In genomic region chr19:2057484-2058469, GRCh38 we compare ENCODE assay signal across 12 cellular contexts. TPM values are rescaled to one million over a fixed set of nuclear protein-coding genes. Genes with fewer than 3 reads are reported as not detected.
DNase-seq lines count a peak whose midpoint lies in the region; ATAC-seq, FAIRE-seq and TF ChIP-seq lines count a peak whose summit lies in the region.
"Had no signal": no experiment of that assay in that cellular context is flagged by ENCODE, and none has a peak within 500 bp of the region (broad histone marks: within the 10 kb centered on the region; RNA-seq: fewer than 3 reads in every experiment).

No MANE protein-coding gene starts in this region.

- CTCF ChIA-PET in GM12878 (lab: Yijun Ruan, JAX) = interaction anchor here (1.0 to 1.4 kb wide), 2 partner anchors 30 to 39 kb away, joined by 3 to 4 read pairs; no protein-coding TSS in a partner anchor

- H3K36me3 ChIP-seq in GM12878 (ENCODE audit: control insufficient read depth in 2 of 2, insufficient read depth in 2 of 2, low read length in 1 of 2) (no peaks in the 10 kb centered on the region), mesodermal cell (ENCODE audit: control insufficient read depth, insufficient read depth, low read length) (no peaks in the 10 kb centered on the region), upper lobe of right lung (no peaks in the 10 kb centered on the region)
- H3K36me3 ChIP-seq: BE2C had no signal

- H3K36me3 Mint-ChIP-seq in activated T-cell treated with anti-CD3 and anti-CD28 coated beads, Interleukin-2, amount 50 U/mL, for 24 hours (ENCODE audit: low read depth) = peaks cover 5% of the 10 kb centered on the region

- no TSS peak for BruUV-seq in GM12878 (replicated peaks; lab: Mats Ljungman, UMichigan)

- no peak for TF ChIP-seq RAD21 in GM12878 (IDR thresholded peaks at IDR 0.05; ENCODE audit: insufficient read depth, low read depth, low read length)

- no peak for TF ChIP-seq CTCF in GM12878 (IDR thresholded peaks at IDR 0.05 in 2 of 3, conservative IDR thresholded peaks at IDR 0.05 in 1 of 3; ENCODE audit: control insufficient read depth in 2 of 3, extremely low read depth in 1 of 3, insufficient read depth in 1 of 3, low read depth in 3 of 3, low read length in 3 of 3)
- TF ChIP-seq CTCF in upper lobe of right lung (IDR thresholded peaks at IDR 0.05) = no peak

- H3K4me3 Mint-ChIP-seq in activated T-cell treated with anti-CD3 and anti-CD28 coated beads, Interleukin-2, amount 50 U/mL, for 24 hours = no peak overlapping the region

- H3K4me1 ChIP-seq in GM12878 (ENCODE audit: control insufficient read depth, insufficient read depth, low read length) = peaks cover 51% of the 10 kb centered on the region
- H3K4me1 ChIP-seq in mesodermal cell (ENCODE audit: control insufficient read depth, insufficient read depth, low read length, poor library complexity, severe bottlenecking) = peaks cover 44% of the 10 kb centered on the region
- H3K4me1 ChIP-seq in upper lobe of right lung = peaks cover 74% of the 10 kb centered on the region

- H3K27me3 Mint-ChIP-seq in activated T-cell treated with anti-CD3 and anti-CD28 coated beads, Interleukin-2, amount 50 U/mL, for 24 hours = no peaks in the 10 kb centered on the region

- H3K27ac ChIP-seq in GM12878 (ENCODE audit: control insufficient read depth, insufficient read depth) (no peak overlapping the region), mesodermal cell (ENCODE audit: low read depth, low read length, severe bottlenecking) (peak overlapping the region; percentile 97), upper lobe of right lung (peak overlapping the region; percentile 99)

- no peak for TF ChIP-seq EP300 in GM12878 (IDR thresholded peaks at IDR 0.05; ENCODE audit: borderline replicate concordance in 1 of 2, control insufficient read depth in 1 of 2, low read depth in 2 of 2, low read length in 2 of 2)

- POLR2A ChIA-PET in GM12878 (lab: Charles Lee) = interaction anchor here (0.5 to 1.5 kb wide), 4 partner anchors 16 to 396 kb away, joined by 3 to 7 read pairs (median 4); no protein-coding TSS in a partner anchor

- H3K79me2 ChIP-seq in GM12878 (ENCODE audit: control insufficient read depth, insufficient read depth, low read length) = peaks cover 21% of the 10 kb centered on the region

- RAD21 ChIA-PET in GM12878 (lab: Charles Lee; ENCODE audit: unreplicated experiment) = no interaction called here

- no peak for FAIRE-seq in GM12878 (lab: Jason Lieb, UNC)

- no peaks in the 10 kb centered on the region for H3K9me3 ChIP-seq in GM12878 (replicated peaks; ENCODE audit: control insufficient read depth, insufficient read depth, low read length)
- H3K9me3 ChIP-seq in mesodermal cell (ENCODE audit: control insufficient read depth, low read length) = no peaks in the 10 kb centered on the region
- no peaks in the 10 kb centered on the region for H3K9me3 ChIP-seq in upper lobe of right lung
- H3K9me3 ChIP-seq: BE2C had no signal

- H3K27ac Mint-ChIP-seq in activated T-cell treated with anti-CD3 and anti-CD28 coated beads, Interleukin-2, amount 50 U/mL, for 24 hours = peak overlapping the region; percentile 74

- no peak for TF ChIP-seq POLR2A in GM12878 (IDR thresholded peaks at IDR 0.05; ENCODE audit: low read depth, low read length)

- no peaks in the 10 kb centered on the region for H3K9me3 Mint-ChIP-seq in activated T-cell treated with anti-CD3 and anti-CD28 coated beads, Interleukin-2, amount 50 U/mL, for 24 hours

- no peak overlapping the region for H2AFZ ChIP-seq in GM12878 (ENCODE audit: control insufficient read depth, low read depth, low read length)

- in situ Hi-C loops in GM12878 (cut with MboI) = no loop called here

- no peaks in the 10 kb centered on the region for H4K20me1 ChIP-seq in GM12878 (ENCODE audit: control insufficient read depth, insufficient read depth)

- H3K9ac ChIP-seq in GM12878 (ENCODE audit: control insufficient read depth, insufficient read depth, low read length) = no peak overlapping the region

- no peak for DNase-seq in activated T-cell treated with anti-CD3 and anti-CD28 coated beads, Interleukin-2, amount 50 U/mL, for 24 hours
- no peak for DNase-seq in activated T-cell treated with anti-CD3 and anti-CD28 coated beads for 4 hours
- no peak for DNase-seq in GM12878 (ENCODE audit: low read depth, low spot score)
- no peak for DNase-seq in upper lobe of right lung
- no peak for DNase-seq in LoVo (ENCODE audit: low spot score)
- no peak for DNase-seq in HuH-7.5 (ENCODE audit: low spot score)
- no peak for DNase-seq in NCI-H345 treated with DMSO at 0.1 percent for 48 hours (lab: John Stamatoyannopoulos, UW; ENCODE audit: unreplicated experiment)
- DNase-seq: amygdala, BE2C, hippocampal formation, NCI-H1092 treated with DMSO at 0.1 percent for 48 hours had no signal

- WGBS in GM12878 (ENCODE audit: insufficient coverage, insufficient replicate concordance, low lambda C conversion rate, missing lambda C conversion rate) = 74% methylated on average over 22 of the region's 23 CpGs
- WGBS in mesodermal cell (ENCODE audit: insufficient coverage in 2 of 2), 2 experiments = 93% methylated on average over 22 to 23 of the region's 23 CpGs

- H3K4me2 ChIP-seq in GM12878 (ENCODE audit: control insufficient read depth, insufficient read depth) = no peak overlapping the region

- no peak overlapping the region for H3K4me3 ChIP-seq in GM12878
- H3K4me3 ChIP-seq in mesodermal cell (ENCODE audit: extremely low read depth, insufficient read depth, low read length, poor library complexity, severe bottlenecking) = no peak overlapping the region
- no peak overlapping the region for H3K4me3 ChIP-seq in upper lobe of right lung

- ATAC-seq in GM12878 (no peak), upper lobe of right lung (no peak)

- H3K27me3 ChIP-seq in GM12878 (replicated peaks in 1 of 2; ENCODE audit: control insufficient read depth in 2 of 2, insufficient read depth in 2 of 2, low read length in 1 of 2) = no peaks in the 10 kb centered on the region
- no peaks in the 10 kb centered on the region for H3K27me3 ChIP-seq in upper lobe of right lung
- H3K27me3 ChIP-seq: BE2C had no signal

- intact Hi-C loops in GM12878 (cut with micrococcal nuclease; ENCODE audit: unreplicated experiment) = no loop called here
- intact Hi-C loops in upper lobe of right lung (cut with DNase I) = no loop called here

- peaks cover 52% of the 10 kb centered on the region for H3K4me1 Mint-ChIP-seq in activated T-cell treated with anti-CD3 and anti-CD28 coated beads, Interleukin-2, amount 50 U/mL, for 24 hours (ENCODE audit: low read depth)

- SMC1A ChIA-PET in GM12878 (lab: Charles Lee; ENCODE audit: uncharacterized antibody, unreplicated experiment) = no interaction called here

RNA-seq across cellular contexts. Expression of gene MKNK2, which starts 6.7 kb away (rescaled TPM):
- total RNA-seq in GM12878 (2013; cell fraction: nucleolus; rRNA removed) = 200 and 243 TPM in 2 replicates
- total RNA-seq in GM12878 (2014; rRNA removed) = 159 and 168 TPM in 2 replicates
- 70.3 and 77.9 TPM in 2 replicates for total RNA-seq in GM12878 (2014; rRNA removed; fragmentation: Illumina TruSeq; extraction: Trizol)
- total RNA-seq in GM12878 (2021) = 365 and 378 TPM in 2 replicates
- polyA plus RNA-seq in GM12878 (2011; ENCODE audit: low read depth) = 99.4 TPM
- 113 and 223 TPM in 2 replicates for polyA plus RNA-seq in GM12878 (2011; rRNA removed)
- 264 and 354 TPM in 2 replicates for polyA plus RNA-seq in GM12878 (2011; cell fraction: cytosol; rRNA removed)
- polyA plus RNA-seq in GM12878 (2011; cell fraction: nucleus; rRNA removed) = 566 and 615 TPM in 2 replicates
- 257 and 345 TPM in 2 replicates for polyA plus RNA-seq in GM12878 (2012)
- 29.6 and 61.9 TPM in 2 replicates for polyA plus RNA-seq in GM12878 (2014; fragmentation: Illumina TruSeq; extraction: Trizol)
- 10 to 100 TPM in 1 of 2 experiments, 1 to 10 TPM in 1; 9.6 to 17.6 TPM for polyA plus RNA-seq in GM12878 (2014; fragmentation: Nextera tagmentation; extraction: Ambion mirVana)
- polyA plus RNA-seq in GM12878 (2014; rRNA removed) = 195 and 218 TPM in 2 replicates
- 10 to 100 TPM; 38.3 to 53.3 TPM for polyA plus RNA-seq in GM12878 (2016; fragmentation: Nextera tagmentation; extraction: Ambion mirVana)
- polyA minus RNA-seq in GM12878 (2011; rRNA and poly(A)+ RNA removed) = 188 and 408 TPM in 2 replicates
- 223 and 291 TPM in 2 replicates for polyA minus RNA-seq in GM12878 (2011; cell fraction: cytosol; rRNA and poly(A)+ RNA removed)
- polyA minus RNA-seq in GM12878 (2011; cell fraction: nucleus; rRNA and poly(A)+ RNA removed) = 114 and 130 TPM in 2 replicates
- polyA plus RNA-seq in mesodermal cell (2013, experiment 1 of 2) = 76.9 TPM
- polyA plus RNA-seq in mesodermal cell (2013, experiment 2 of 2) = 67.5 TPM
- 314 TPM for total RNA-seq in upper lobe of right lung

RNA-seq across cellular contexts. Expression of gene MOB3A, which starts 38.3 kb away (rescaled TPM):
- 153 and 159 TPM in 2 replicates for total RNA-seq in GM12878 (2013; cell fraction: nucleolus; rRNA removed)
- 56.6 and 69.6 TPM in 2 replicates for total RNA-seq in GM12878 (2014; rRNA removed)
- 32.7 and 40.5 TPM in 2 replicates for total RNA-seq in GM12878 (2014; rRNA removed; fragmentation: Illumina TruSeq; extraction: Trizol)
- 176 and 181 TPM in 2 replicates for total RNA-seq in GM12878 (2021)
- 73.8 TPM for polyA plus RNA-seq in GM12878 (2011; ENCODE audit: low read depth)
- polyA plus RNA-seq in GM12878 (2011; rRNA removed) = 71.7 and 229 TPM in 2 replicates
- polyA plus RNA-seq in GM12878 (2011; cell fraction: cytosol; rRNA removed) = 315 and 350 TPM in 2 replicates
- polyA plus RNA-seq in GM12878 (2011; cell fraction: nucleus; rRNA removed) = 137 and 163 TPM in 2 replicates
- polyA plus RNA-seq in GM12878 (2012) = 168 TPM in 2 replicates
- 54.2 and 82.9 TPM in 2 replicates for polyA plus RNA-seq in GM12878 (2014; fragmentation: Illumina TruSeq; extraction: Trizol)
- 10 to 100 TPM in 1 of 2 experiments, 1 to 10 TPM in 1; 7.5 to 10.9 TPM for polyA plus RNA-seq in GM12878 (2014; fragmentation: Nextera tagmentation; extraction: Ambion mirVana)
- 123 and 147 TPM in 2 replicates for polyA plus RNA-seq in GM12878 (2014; rRNA removed)
- polyA plus RNA-seq in GM12878 (2016; fragmentation: Nextera tagmentation; extraction: Ambion mirVana) = 10 to 100 TPM; 79.3 to 79.5 TPM
- polyA minus RNA-seq in GM12878 (2011; rRNA and poly(A)+ RNA removed) = 236 and 392 TPM in 2 replicates
- 239 TPM in 2 replicates for polyA minus RNA-seq in GM12878 (2011; cell fraction: cytosol; rRNA and poly(A)+ RNA removed)
- 54.2 and 86.9 TPM in 2 replicates for polyA minus RNA-seq in GM12878 (2011; cell fraction: nucleus; rRNA and poly(A)+ RNA removed)
- polyA plus RNA-seq in mesodermal cell (2013, experiment 1 of 2) = 21.0 TPM
- polyA plus RNA-seq in mesodermal cell (2013, experiment 2 of 2) = 18.0 TPM
- total RNA-seq in upper lobe of right lung = 58.8 TPM

RNA-seq across cellular contexts. Expression of gene IZUMO4, which starts 38.9 kb away (rescaled TPM):
- total RNA-seq in GM12878 (2013; cell fraction: nucleolus; rRNA removed) = 35.1 and 37.8 TPM in 2 replicates
- total RNA-seq in GM12878 (2014; rRNA removed) (20.7 and 22.3 TPM in 2 replicates), GM12878 (2014; rRNA removed; fragmentation: Illumina TruSeq; extraction: Trizol) (7.2 and 7.6 TPM in 2 replicates), GM12878 (2021) (12.0 and 14.6 TPM in 2 replicates), upper lobe of right lung (6.8 TPM)
- polyA plus RNA-seq in GM12878 (2011; ENCODE audit: low read depth) = 16.5 TPM
- polyA plus RNA-seq in GM12878 (2011; rRNA removed) (14.2 and 22.9 TPM in 2 replicates), GM12878 (2014; fragmentation: Illumina TruSeq; extraction: Trizol) (3.8 and 7.3 TPM in 2 replicates), GM12878 (2014; fragmentation: Nextera tagmentation; extraction: Ambion mirVana) (1 to 10 TPM in 1 of 2 experiments, under 1 TPM in 1; 0.53 to 1.9 TPM), GM12878 (2014; rRNA removed) (27.1 and 30.3 TPM in 2 replicates), GM12878 (2016; fragmentation: Nextera tagmentation; extraction: Ambion mirVana) (1 to 10 TPM; 5.5 to 6.9 TPM)
- 23.3 and 39.9 TPM in 2 replicates for polyA plus RNA-seq in GM12878 (2011; cell fraction: cytosol; rRNA removed)
- polyA plus RNA-seq in GM12878 (2011; cell fraction: nucleus; rRNA removed) = 285 and 407 TPM in 2 replicates
- 52.8 and 57.2 TPM in 2 replicates for polyA plus RNA-seq in GM12878 (2012)
- 7.2 and 11.1 TPM in 2 replicates for polyA minus RNA-seq in GM12878 (2011; rRNA and poly(A)+ RNA removed)
- polyA minus RNA-seq in GM12878 (2011; cell fraction: cytosol; rRNA and poly(A)+ RNA removed) = 4.0 and 5.9 TPM in 2 replicates
- 23.2 and 25.0 TPM in 2 replicates for polyA minus RNA-seq in GM12878 (2011; cell fraction: nucleus; rRNA and poly(A)+ RNA removed)
- polyA plus RNA-seq in mesodermal cell (2013, experiment 1 of 2) = 2.6 TPM
- 3.0 TPM for polyA plus RNA-seq in mesodermal cell (2013, experiment 2 of 2)

RNA-seq across cellular contexts. Expression of gene BTBD2, which starts 42.3 kb away (rescaled TPM):
- 28.6 and 36.5 TPM in 2 replicates for total RNA-seq in GM12878 (2013; cell fraction: nucleolus; rRNA removed)
- total RNA-seq in GM12878 (2014; rRNA removed) (18.3 and 19.9 TPM in 2 replicates), GM12878 (2014; rRNA removed; fragmentation: Illumina TruSeq; extraction: Trizol) (8.2 and 10.6 TPM in 2 replicates), GM12878 (2021) (62.2 and 66.2 TPM in 2 replicates), upper lobe of right lung (56.5 TPM)
- 14.1 TPM for polyA plus RNA-seq in GM12878 (2011; ENCODE audit: low read depth)
- polyA plus RNA-seq in GM12878 (2011; rRNA removed) (8.8 and 18.6 TPM in 2 replicates), GM12878 (2014; fragmentation: Illumina TruSeq; extraction: Trizol) (3.2 and 10.1 TPM in 2 replicates), GM12878 (2014; fragmentation: Nextera tagmentation; extraction: Ambion mirVana) (under 1 TPM; 0.13 to 0.37 TPM), GM12878 (2014; rRNA removed) (45.4 and 50.9 TPM in 2 replicates), GM12878 (2016; fragmentation: Nextera tagmentation; extraction: Ambion mirVana) (1 to 10 TPM; 4.5 to 5.5 TPM)
- 17.6 and 23.3 TPM in 2 replicates for polyA plus RNA-seq in GM12878 (2011; cell fraction: cytosol; rRNA removed)
- polyA plus RNA-seq in GM12878 (2011; cell fraction: nucleus; rRNA removed) = 31.2 and 32.5 TPM in 2 replicates
- polyA plus RNA-seq in GM12878 (2012) = 56.8 and 72.7 TPM in 2 replicates
- polyA minus RNA-seq in GM12878 (2011; rRNA and poly(A)+ RNA removed) = 7.7 and 16.5 TPM in 2 replicates
- 16.2 TPM in 2 replicates for polyA minus RNA-seq in GM12878 (2011; cell fraction: cytosol; rRNA and poly(A)+ RNA removed)
- polyA minus RNA-seq in GM12878 (2011; cell fraction: nucleus; rRNA and poly(A)+ RNA removed) = 5.9 and 13.0 TPM in 2 replicates
- polyA plus RNA-seq in mesodermal cell (2013, experiment 1 of 2) = 99.8 TPM
- 78.9 TPM for polyA plus RNA-seq in mesodermal cell (2013, experiment 2 of 2)
